In genomic region chr5:143898381-143898780, GRCh38 we compare ENCODE assay signal across 19 cellular contexts.
DNase-seq lines count a peak whose midpoint lies in the region; ATAC-seq and TF ChIP-seq lines count a peak whose summit lies in the region.
"Had no signal": no experiment of that assay in that cellular context is flagged by ENCODE, and none has a peak within 500 bp of the region (broad histone marks: within the 10 kb centered on the region; RNA-seq: fewer than 3 reads in every experiment).

No MANE protein-coding gene starts in this region.

- no peak overlapping the region for H3K4me3 ChIP-seq in fibroblast of villous mesenchyme (ENCODE audit: low read depth, low read length)
- H3K4me3 ChIP-seq: lower lobe of right lung, PC-9 had no signal

- peak overlapping the region; percentile 5 for H3K27ac Mint-ChIP-seq in activated naive CD4-positive, alpha-beta T cell treated with anti-CD3 and anti-CD28 coated beads, Interleukin-2, amount 50 U/mL, for 24 hours
- H3K27ac Mint-ChIP-seq in T-helper 1 cell treated with Interleukin-12 subunit alpha and Interleukin-12 subunit beta and Interleukin-4 antibody, amounts not matched to agents 30 μg/mL and 1 μg/mL, for 36 hours = peak overlapping the region; percentile 70

- TF ChIP-seq CTCF in fibroblast of villous mesenchyme (IDR thresholded peaks at IDR 0.05; ENCODE audit: insufficient read depth, low read depth, low read length) = no peak

- H3K27me3 Mint-ChIP-seq in activated naive CD4-positive, alpha-beta T cell treated with anti-CD3 and anti-CD28 coated beads, Interleukin-2, amount 50 U/mL, for 24 hours = no peaks in the 10 kb centered on the region
- H3K27me3 Mint-ChIP-seq in T-helper 1 cell treated with Interleukin-12 subunit alpha and Interleukin-12 subunit beta and Interleukin-4 antibody, amounts not matched to agents 30 μg/mL and 1 μg/mL, for 36 hours (ENCODE audit: low read depth) = no peaks in the 10 kb centered on the region

- no peaks in the 10 kb centered on the region for H3K36me3 Mint-ChIP-seq in activated naive CD4-positive, alpha-beta T cell treated with anti-CD3 and anti-CD28 coated beads, Interleukin-2, amount 50 U/mL, for 24 hours
- H3K36me3 Mint-ChIP-seq in T-helper 1 cell treated with Interleukin-12 subunit alpha and Interleukin-12 subunit beta and Interleukin-4 antibody, amounts not matched to agents 30 μg/mL and 1 μg/mL, for 36 hours (ENCODE audit: low read depth) = peaks cover 2% of the 10 kb centered on the region

- H3K4me3 Mint-ChIP-seq in activated naive CD4-positive, alpha-beta T cell treated with anti-CD3 and anti-CD28 coated beads, Interleukin-2, amount 50 U/mL, for 24 hours = peak overlapping the region; percentile 39
- peak overlapping the region; percentile 63 for H3K4me3 Mint-ChIP-seq in T-helper 1 cell treated with Interleukin-12 subunit alpha and Interleukin-12 subunit beta and Interleukin-4 antibody, amounts not matched to agents 30 μg/mL and 1 μg/mL, for 36 hours

- ATAC-seq in GM18858 (IDR thresholded peaks at IDR 0.05; ENCODE audit: unreplicated experiment) = no peak
- ATAC-seq: foreskin keratinocyte, lower lobe of right lung had no signal

- peaks cover 26% of the 10 kb centered on the region for H3K4me1 Mint-ChIP-seq in activated naive CD4-positive, alpha-beta T cell treated with anti-CD3 and anti-CD28 coated beads, Interleukin-2, amount 50 U/mL, for 24 hours
- peaks cover 24% of the 10 kb centered on the region for H3K4me1 Mint-ChIP-seq in T-helper 1 cell treated with Interleukin-12 subunit alpha and Interleukin-12 subunit beta and Interleukin-4 antibody, amounts not matched to agents 30 μg/mL and 1 μg/mL, for 36 hours (ENCODE audit: low read depth)

- H3K9me3 Mint-ChIP-seq in activated naive CD4-positive, alpha-beta T cell treated with anti-CD3 and anti-CD28 coated beads, Interleukin-2, amount 50 U/mL, for 24 hours = no peaks in the 10 kb centered on the region
- no peaks in the 10 kb centered on the region for H3K9me3 Mint-ChIP-seq in T-helper 1 cell treated with Interleukin-12 subunit alpha and Interleukin-12 subunit beta and Interleukin-4 antibody, amounts not matched to agents 30 μg/mL and 1 μg/mL, for 36 hours

- no peak for DNase-seq in activated naive CD4-positive, alpha-beta T cell (lab: John Stamatoyannopoulos, UW)
- peak; percentile 42 for DNase-seq in fibroblast of villous mesenchyme (ENCODE audit: low read depth)
- no peak for DNase-seq in T-helper 9 cell
- DNase-seq in NCI-H146 (lab: John Stamatoyannopoulos, UW) = no peak
- DNase-seq: aorta; central memory CD4-positive, alpha-beta T cell; foreskin keratinocyte; hypothalamus; lower lobe of right lung; NCI-H187 treated with DMSO at 0.1 percent for 48 hours; NCI-H226; NCI-H82; PC-9; retina; SHP77 treated with DMSO at 0.1 percent for 48 hours; stimulated activated CD8-positive, alpha-beta memory T cell treated with anti-CD3 and anti-CD28 coated beads, Interleukin-4, amount 100 ng/mL, for 48 hours had no signal
